15 cellular contexts compared by ENCODE assay signal in genomic region chr18:57775937-57776336, GRCh38. TPM values are rescaled to one million over a fixed set of nuclear protein-coding genes. Genes with fewer than 3 reads are reported as not detected.
A peak's percentile ranks its signal among the peaks of the same experiment; 100 is the strongest.
DNase-seq lines count a peak whose midpoint lies in the region; ATAC-seq, FAIRE-seq and TF ChIP-seq lines count a peak whose summit lies in the region.
"Had no signal": no experiment of that assay in that cellular context is flagged by ENCODE, and none has a peak within 500 bp of the region (broad histone marks: within the 10 kb centered on the region; RNA-seq: fewer than 3 reads in every experiment).

No MANE protein-coding gene starts in this region.

- H3K4me3 ChIP-seq in left ventricle myocardium inferior, result no peak overlapping the region
- no peak overlapping the region for H3K4me3 ChIP-seq in H1 (ENCODE audit: extremely low read depth in 1 of 4, insufficient read depth in 2 of 4, low read depth in 3 of 4, low read length in 4 of 4)
- H3K4me3 ChIP-seq in vagina, result no peak overlapping the region
- H3K4me3 ChIP-seq: testis had no signal

- POLR2A ChIA-PET in H1 (lab: Charles Lee; ENCODE audit: partially characterized antibody), result no interaction called here

- H3K27ac ChIP-seq in left ventricle myocardium inferior (replicated peaks) (peak overlapping the region; percentile 74), H1 (ENCODE audit: low read depth, low read length) (no peak overlapping the region), vagina (peak overlapping the region; percentile 72)
- H3K27ac ChIP-seq: testis had no signal

- no peak overlapping the region for H4K5ac ChIP-seq in H1 (ENCODE audit: insufficient read length, low read depth, low read length)

- no peaks in the 10 kb centered on the region; the same call in 1 of the 2 replicates for H3K79me1 ChIP-seq in H1 (ENCODE audit: low read depth, low read length)

- H3K36me3 ChIP-seq in left ventricle myocardium inferior (no peaks in the 10 kb centered on the region), H1 (ENCODE audit: control insufficient read depth in 2 of 4, insufficient read depth in 4 of 4, low read length in 3 of 4) (no peaks in the 10 kb centered on the region), vagina (no peaks in the 10 kb centered on the region)

- no peak overlapping the region for H2BK120ac ChIP-seq in H1 (replicated peaks; ENCODE audit: low read depth, low read length)

- no peak overlapping the region for H3K4ac ChIP-seq in H1 (replicated peaks; ENCODE audit: insufficient read length, low read depth, low read length)

- H3K14ac ChIP-seq in H1 (ENCODE audit: insufficient read length), result no peak overlapping the region

- no peak overlapping the region for H2BK12ac ChIP-seq in H1 (ENCODE audit: low read depth, low read length)

- H2BK20ac ChIP-seq in H1 (ENCODE audit: low read length), result no peak overlapping the region

- no peak for FAIRE-seq in H1 (lab: Jason Lieb, UNC)

- no peak overlapping the region for H2BK5ac ChIP-seq in H1 (ENCODE audit: low read depth, low read length)

- no peak overlapping the region for H3K56ac ChIP-seq in H1 (replicated peaks; ENCODE audit: insufficient read length, low read depth, low read length)

- 94% methylated on average over 3 of the region's 3 CpGs; no CpG with 5 or more reads in 1 of the 2 experiments for WGBS in H1 (ENCODE audit: extremely low coverage in 1 of 2, insufficient coverage in 1 of 2, insufficient read length in 1 of 2, insufficient replicate concordance in 2 of 2, low coverage in 1 of 2, low lambda C conversion rate in 2 of 2, missing lambda C conversion rate in 1 of 2), 2 experiments

- H3K27ac Mint-ChIP-seq in activated T-helper 1 cell treated with anti-CD3 and anti-CD28 coated beads, Interleukin-12 subunit alpha, Interleukin-12 subunit beta, Interleukin-2, Interleukin-4 antibody, amounts not matched to agents 30 ng/mL and 10 ng/mL and 1 ng/mL, durations not matched to agents 14 hours and 24 hours and 36 hours, result no peak overlapping the region

- no peaks in the 10 kb centered on the region for H4K20me1 ChIP-seq in H1 (replicated peaks in 1 of 2; ENCODE audit: control insufficient read depth in 1 of 2, insufficient read depth in 2 of 2, low read length in 2 of 2)

- H3K23ac ChIP-seq in H1 (ENCODE audit: insufficient read length), result no peak overlapping the region

- no peak overlapping the region for H3K4me3 Mint-ChIP-seq in activated T-helper 1 cell treated with anti-CD3 and anti-CD28 coated beads, Interleukin-12 subunit alpha, Interleukin-12 subunit beta, Interleukin-2, Interleukin-4 antibody, amounts not matched to agents 30 ng/mL and 10 ng/mL and 1 ng/mL, durations not matched to agents 14 hours and 24 hours and 36 hours
- H3K4me3 Mint-ChIP-seq: activated naive CD8-positive, alpha-beta T cell treated with anti-CD3 and anti-CD28 coated beads, Interleukin-2, amount 10 ng/mL, durations not matched to agents 7 days and 5 days had no signal

- H3K27me3 Mint-ChIP-seq in activated T-helper 1 cell treated with anti-CD3 and anti-CD28 coated beads, Interleukin-12 subunit alpha, Interleukin-12 subunit beta, Interleukin-2, Interleukin-4 antibody, amounts not matched to agents 30 ng/mL and 10 ng/mL and 1 ng/mL, durations not matched to agents 14 hours and 24 hours and 36 hours (ENCODE audit: insufficient read depth), result peaks cover 1% of the 10 kb centered on the region

- DNase-seq in left ventricle myocardium inferior (no peak), left ventricle myocardium superior (no peak), H1 (ENCODE audit: low read depth in 1 of 2, low spot score in 2 of 2) (no peak), omental fat pad (ENCODE audit: low spot score) (no peak), vagina (ENCODE audit: extremely low spot score in 2 of 2) (no peak), NCI-H82 (lab: John Stamatoyannopoulos, UW) (no peak)
- DNase-seq in activated T-helper 1 cell treated with anti-CD3 and anti-CD28 coated beads, Interleukin-12 subunit alpha, Interleukin-12 subunit beta, Interleukin-2, Interleukin-4 antibody, amounts not matched to agents 30 ng/mL and 10 ng/mL and 1 ng/mL, durations not matched to agents 14 hours and 24 hours and 36 hours (ENCODE audit: low spot score), result no peak
- DNase-seq: activated naive CD8-positive, alpha-beta T cell treated with anti-CD3 and anti-CD28 coated beads, Interleukin-2, amount 10 ng/mL, durations not matched to agents 7 days and 5 days; DMS79 treated with DMSO at 0.1 percent for 48 hours; KG1; midbrain; NCI-H2029; testis had no signal

- TF ChIP-seq POLR2A in H1 (IDR thresholded peaks at IDR 0.05; ENCODE audit: control extremely low read depth in 1 of 2, low read depth in 2 of 2, low read length in 2 of 2) (no peak), vagina (IDR thresholded peaks at IDR 0.05) (no peak)

- no peaks in the 10 kb centered on the region for H3K79me2 ChIP-seq in H1 (ENCODE audit: control insufficient read depth in 1 of 2, insufficient read depth in 2 of 2, low read length in 2 of 2)

- no peaks in the 10 kb centered on the region for H3K9me3 ChIP-seq in left ventricle myocardium inferior (replicated peaks)
- no peaks in the 10 kb centered on the region for H3K9me3 ChIP-seq in H1 (ENCODE audit: insufficient read depth in 2 of 2, low read depth in 1 of 2, low read length in 1 of 2)
- H3K9me3 ChIP-seq in vagina, result no peaks in the 10 kb centered on the region
- H3K9me3 ChIP-seq: testis had no signal

- no peaks in the 10 kb centered on the region for H3K36me3 Mint-ChIP-seq in activated T-helper 1 cell treated with anti-CD3 and anti-CD28 coated beads, Interleukin-12 subunit alpha, Interleukin-12 subunit beta, Interleukin-2, Interleukin-4 antibody, amounts not matched to agents 30 ng/mL and 10 ng/mL and 1 ng/mL, durations not matched to agents 14 hours and 24 hours and 36 hours (ENCODE audit: low read depth)
- H3K36me3 Mint-ChIP-seq: activated naive CD8-positive, alpha-beta T cell treated with anti-CD3 and anti-CD28 coated beads, Interleukin-2, amount 10 ng/mL, durations not matched to agents 7 days and 5 days had no signal

- TF ChIP-seq CTCF in left ventricle myocardium inferior (IDR thresholded peaks at IDR 0.05; ENCODE audit: borderline replicate concordance), result no peak
- no peak for TF ChIP-seq CTCF in H1 (IDR thresholded peaks at IDR 0.05; ENCODE audit: control extremely low read depth in 1 of 3, insufficient read depth in 1 of 3, low read depth in 1 of 3, low read length in 3 of 3)
- no peak for TF ChIP-seq CTCF in omental fat pad (IDR thresholded peaks at IDR 0.05)
- no peak for TF ChIP-seq CTCF in vagina (IDR thresholded peaks at IDR 0.05)

- no peak overlapping the region for H3K18ac ChIP-seq in H1 (ENCODE audit: extremely low read depth, low read length)

- H3K23me2 ChIP-seq in H1 (ENCODE audit: low read depth, low read length), result no peaks in the 10 kb centered on the region

- TF ChIP-seq RAD21 in H1 (IDR thresholded peaks at IDR 0.05 in 1 of 2, conservative IDR thresholded peaks at IDR 0.05 in 1 of 2; ENCODE audit: low read depth in 2 of 2, low read length in 2 of 2), result no peak

- CTCF ChIA-PET in H1 (lab: Charles Lee; ENCODE audit: partially characterized antibody), result interaction anchor here (1.1 kb wide), 1 partner anchor 132 kb away, joined by 3 read pairs; no protein-coding TSS in a partner anchor

- no peak overlapping the region for H2BK15ac ChIP-seq in H1 (ENCODE audit: low read length)

- 0 out of 2 replicates have a peak overlapping the region, but pooled peaks have one; percentile 53 for H2AK5ac ChIP-seq in H1 (ENCODE audit: low read depth, low read length)

- H4K91ac ChIP-seq in H1 (replicated peaks; ENCODE audit: insufficient read length, low read length), result no peak overlapping the region

- H3K4me1 Mint-ChIP-seq in activated T-helper 1 cell treated with anti-CD3 and anti-CD28 coated beads, Interleukin-12 subunit alpha, Interleukin-12 subunit beta, Interleukin-2, Interleukin-4 antibody, amounts not matched to agents 30 ng/mL and 10 ng/mL and 1 ng/mL, durations not matched to agents 14 hours and 24 hours and 36 hours (ENCODE audit: low read depth), result peaks cover 9% of the 10 kb centered on the region

- H3K9ac ChIP-seq in H1 (replicated peaks in 1 of 4; ENCODE audit: extremely low read depth in 1 of 4, low read depth in 3 of 4, low read length in 3 of 4), result no peak overlapping the region

- H3K4me1 ChIP-seq in left ventricle myocardium inferior, result peaks cover 73% of the 10 kb centered on the region
- peaks cover 0 to 8% (median 4%) of the 10 kb centered on the region in 4 experiments; a peak in 3 of 7 replicates for H3K4me1 ChIP-seq in H1 (replicated peaks in 1 of 4; ENCODE audit: control insufficient read depth in 3 of 4, insufficient read depth in 4 of 4, low read length in 3 of 4)
- peaks cover 85% of the 10 kb centered on the region for H3K4me1 ChIP-seq in vagina

- no peaks in the 10 kb centered on the region for H3K27me3 ChIP-seq in left ventricle myocardium inferior (ENCODE audit: low read depth)
- no peaks in the 10 kb centered on the region for H3K27me3 ChIP-seq in H1 (replicated peaks in 1 of 4; ENCODE audit: control insufficient read depth in 3 of 4, extremely low read depth in 1 of 4, insufficient read depth in 3 of 4, low read length in 3 of 4)
- H3K27me3 ChIP-seq in vagina, result no peaks in the 10 kb centered on the region
- H3K27me3 ChIP-seq: testis had no signal

- no peak overlapping the region for H4K8ac ChIP-seq in H1 (ENCODE audit: extremely low read depth, insufficient read depth, low read length)

- no peak overlapping the region for H2AFZ ChIP-seq in H1 (ENCODE audit: low read length)

- no peaks in the 10 kb centered on the region for H3K9me3 Mint-ChIP-seq in activated T-helper 1 cell treated with anti-CD3 and anti-CD28 coated beads, Interleukin-12 subunit alpha, Interleukin-12 subunit beta, Interleukin-2, Interleukin-4 antibody, amounts not matched to agents 30 ng/mL and 10 ng/mL and 1 ng/mL, durations not matched to agents 14 hours and 24 hours and 36 hours
- H3K9me3 Mint-ChIP-seq: activated naive CD8-positive, alpha-beta T cell treated with anti-CD3 and anti-CD28 coated beads, Interleukin-2, amount 10 ng/mL, durations not matched to agents 7 days and 5 days had no signal

- ATAC-seq in left ventricle myocardium superior (no peak), omental fat pad (ENCODE audit: low FRiP score) (peak; percentile 48), HG02840 (IDR thresholded peaks at IDR 0.05; ENCODE audit: low FRiP score, unreplicated experiment) (no peak)

- no peak for TF ChIP-seq EP300 in H1 (IDR thresholded peaks at IDR 0.05; ENCODE audit: borderline replicate concordance in 1 of 2, low read depth in 2 of 2, low read length in 2 of 2)

- intact Hi-C loops in left ventricle myocardium inferior (cut with micrococcal nuclease) (no loop called here), left ventricle myocardium superior (cut with micrococcal nuclease) (no loop called here), vagina (cut with DNase I) (no loop called here)
- intact Hi-C loops in activated T-helper 1 cell treated with anti-CD3 and anti-CD28 coated beads, Interleukin-12 subunit alpha, Interleukin-12 subunit beta, Interleukin-2, Interleukin-4 antibody, amounts not matched to agents 30 ng/mL and 10 ng/mL and 1 ng/mL, durations not matched to agents 14 hours and 24 hours and 36 hours (cut with micrococcal nuclease), result no loop called here

- no peak overlapping the region for H3K4me2 ChIP-seq in H1 (ENCODE audit: insufficient read depth in 1 of 2, low read depth in 2 of 2, low read length in 2 of 2)

RNA-seq across cellular contexts. Expression of gene ATP8B1, which starts 27.2 kb away (rescaled TPM):
- total RNA-seq in left ventricle myocardium inferior (8.6 TPM), left ventricle myocardium superior (4.0 TPM), omental fat pad (10 to 100 TPM in 1 of 4 donors, 1 to 10 TPM in 3; 6.3 to 21.8 (median 7.9) TPM), vagina (41.5 TPM)
- total RNA-seq in H1 (2021; fragmentation: NEBNext Ultra II Directional; extraction: Animal tissue kit (Norgen Biotek cat#: 25700)), result 3.1 and 4.6 TPM in 2 replicates
- 1.1 TPM in 2 replicates for polyA plus RNA-seq in H1 (2011; rRNA removed)
- 1.2 TPM for polyA plus RNA-seq in H1 (2011; cell fraction: cytosol; rRNA removed)
- polyA plus RNA-seq in H1 (2011; cell fraction: nucleus; rRNA removed), result 0.98 TPM
- polyA plus RNA-seq in H1 (2012, experiment 1 of 2), result 1.2 to 2.2 TPM (median 1.6 TPM) in 4 replicates
- 0.33 TPM for polyA plus RNA-seq in H1 (2012, experiment 2 of 2)
- polyA plus RNA-seq in H1 (2013, experiment 1 of 2), result 2.4 TPM
- 3.0 TPM for polyA plus RNA-seq in H1 (2013, experiment 2 of 2)
- 4.9 and 7.4 TPM in 2 replicates for polyA minus RNA-seq in H1 (2011; rRNA and poly(A)+ RNA removed)
- polyA minus RNA-seq in H1 (2011; cell fraction: cytosol; rRNA and poly(A)+ RNA removed), result 1.9 TPM
- 2.3 TPM for polyA minus RNA-seq in H1 (2011; cell fraction: nucleus; rRNA and poly(A)+ RNA removed)
- 0.05 and 0.16 TPM in 2 replicates for total RNA-seq in activated T-helper 1 cell treated with anti-CD3 and anti-CD28 coated beads, Interleukin-12 subunit alpha, Interleukin-12 subunit beta, Interleukin-2, Interleukin-4 antibody, amounts not matched to agents 30 ng/mL and 10 ng/mL and 1 ng/mL, durations not matched to agents 14 hours and 24 hours and 36 hours
- total RNA-seq: T-helper 2 cell treated with Interferon-gamma antibody and Interleukin-4, amounts not matched to agents 100 ng/mL and 5 ng/mL, for 36 hours had no signal
